ENCODE assay signal across 10 cellular contexts in the genomic region with DNA sequence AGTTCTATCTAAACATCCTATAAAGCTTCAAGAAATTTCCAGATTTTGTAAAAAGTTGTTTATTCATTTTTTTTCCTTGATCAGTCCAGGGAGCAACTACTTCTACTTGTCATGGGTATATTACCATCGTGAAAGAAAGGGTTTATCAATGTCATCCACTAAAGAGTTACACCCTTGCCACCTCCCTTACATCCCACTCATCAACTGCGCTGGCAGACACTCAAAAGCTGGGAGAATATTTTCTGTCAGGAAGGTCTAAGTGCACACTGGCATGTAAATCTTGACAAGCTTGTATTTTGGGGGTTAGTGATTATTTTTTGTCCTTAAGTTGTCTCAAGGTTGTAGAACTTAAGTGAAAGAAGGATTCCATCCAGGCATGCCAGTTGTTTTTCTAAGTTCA.
"Had no signal": no experiment of that assay in that cellular context is flagged by ENCODE, and none has a peak within 500 bp of the region (broad histone marks: within the 10 kb centered on the region; RNA-seq: fewer than 3 reads in every experiment).

No MANE protein-coding gene starts in this region.

- H3K9me3 Mint-ChIP-seq: GM23338, H9 had no signal

- DNase-seq: GM23248, GOT3, H7, H9, HCEC 1CT, HFFc6 had no signal

- H3K4me1 ChIP-seq: HAP-1 had no signal

- H3K4me3 Mint-ChIP-seq: GM23338, H9, HFFc6 had no signal

- H3K9me3 ChIP-seq: HAP-1 had no signal

- H3K27ac ChIP-seq: GM23248 had no signal

- ATAC-seq: GM23338, HCT116 had no signal

- FAIRE-seq: H54 had no signal

- H3K36me3 ChIP-seq: HAP-1 had no signal

- H2AFZ ChIP-seq: GM23248, GM23338 had no signal

- H3K4me2 ChIP-seq: GM23338 had no signal

- H3K9ac ChIP-seq: GM23248 had no signal

- H3K4me1 Mint-ChIP-seq: GM23338, H9 had no signal

- H3K4me3 ChIP-seq: GM23248, GM23338, HAP-1 had no signal
